ENCODE assay signal across 9 cellular contexts in genomic region chr1:77143529-77144121, GRCh38.
DNase-seq lines count a peak whose midpoint lies in the region; ATAC-seq, FAIRE-seq and TF ChIP-seq lines count a peak whose summit lies in the region.
"Had no signal": no experiment of that assay in that cellular context is flagged by ENCODE, and none has a peak within 500 bp of the region (broad histone marks: within the 10 kb centered on the region; RNA-seq: fewer than 3 reads in every experiment).

No MANE protein-coding gene starts in this region.

- H3K4me3 Mint-ChIP-seq in Calu3 (ENCODE audit: low read depth, unreplicated experiment): no peak overlapping the region

- DNase-seq in Calu3: no peak
- no peak for DNase-seq in LNCaP clone FGC (ENCODE audit: low read depth)
- no peak for DNase-seq in adrenal gland
- no peak for DNase-seq in lower lobe of right lung
- DNase-seq in foreskin melanocyte: no peak
- no peak for DNase-seq in activated CD4-positive, CD25-positive, alpha-beta regulatory T cell treated with anti-CD3 and anti-CD28 coated beads, Interleukin-2, amount 50 U/mL, for 72 hours
- no peak for DNase-seq in GM12892 (ENCODE audit: insufficient read length)
- DNase-seq: sigmoid colon had no signal

- no peak for FAIRE-seq in GM12892 (lab: Jason Lieb, UNC)

- no peaks in the 10 kb centered on the region for H3K36me3 ChIP-seq in adrenal gland (replicated peaks in 1 of 2)
- H3K36me3 ChIP-seq in lower lobe of right lung: no peaks in the 10 kb centered on the region
- H3K36me3 ChIP-seq: sigmoid colon had no signal

- H3K4me1 Mint-ChIP-seq in Calu3 (ENCODE audit: low read depth, unreplicated experiment): no peaks in the 10 kb centered on the region

- no peaks in the 10 kb centered on the region for H3K4me1 ChIP-seq in adrenal gland (replicated peaks in 1 of 2)
- no peaks in the 10 kb centered on the region for H3K4me1 ChIP-seq in lower lobe of right lung
- H3K4me1 ChIP-seq: sigmoid colon had no signal

- H3K36me3 Mint-ChIP-seq in Calu3 (ENCODE audit: insufficient read depth, unreplicated experiment): no peaks in the 10 kb centered on the region

- TF ChIP-seq POLR2A in adrenal gland (IDR thresholded peaks at IDR 0.05) (no peak), GM12892 (IDR thresholded peaks at IDR 0.05; ENCODE audit: low read depth, low read length) (no peak)

- intact Hi-C loops in Calu3 (cut with micrococcal nuclease; ENCODE audit: unreplicated experiment): loop anchor here (1.0 to 5.0 kb wide), 4 partner anchors 241 to 1236 kb away; no protein-coding TSS in a partner anchor
- intact Hi-C loops in adrenal gland (cut with DNase I): loop anchor here in 1 of 2 donors (10.0 kb wide), 1 partner anchor 391 kb away; no protein-coding TSS in a partner anchor
- intact Hi-C loops in lower lobe of right lung (cut with DNase I): no loop called here

- no peaks in the 10 kb centered on the region for H3K27me3 Mint-ChIP-seq in Calu3 (ENCODE audit: unreplicated experiment)

- no peak overlapping the region for H3K27ac ChIP-seq in adrenal gland
- no peak overlapping the region for H3K27ac ChIP-seq in lower lobe of right lung
- H3K27ac ChIP-seq: sigmoid colon had no signal

- CTCF ChIA-PET in Calu3 (lab: Charles Lee): interaction anchor here (0.6 to 1.2 kb wide), 2 partner anchors 989 to 1334 kb away, joined by 4 read pairs; no protein-coding TSS in a partner anchor

- H3K9me3 ChIP-seq in adrenal gland (replicated peaks in 1 of 3) (peaks cover 0 to 6% (median 0%) of the 10 kb centered on the region in 3 donors), lower lobe of right lung (no peaks in the 10 kb centered on the region)
- H3K9me3 ChIP-seq: sigmoid colon had no signal

- no peak overlapping the region for H3K27ac Mint-ChIP-seq in Calu3 (ENCODE audit: unreplicated experiment)

- H3K4me3 ChIP-seq in LNCaP clone FGC (ENCODE audit: low read depth, low read length) (no peak overlapping the region), adrenal gland (no peak overlapping the region), lower lobe of right lung (no peak overlapping the region)
- H3K4me3 ChIP-seq: sigmoid colon had no signal

- ATAC-seq in lower lobe of right lung: no peak
- no peak for ATAC-seq in GM21528 (IDR thresholded peaks at IDR 0.05; ENCODE audit: low FRiP score, unreplicated experiment)

- WGBS in adrenal gland, 4 donors: 55 to 62% (median 58%) methylated on average over 2 of the region's 2 CpGs

- peak; percentile 44 for TF ChIP-seq CTCF in Calu3 (IDR thresholded peaks at IDR 0.05; ENCODE audit: unreplicated experiment)
- TF ChIP-seq CTCF in LNCaP clone FGC (IDR thresholded peaks at IDR 0.05; ENCODE audit: control insufficient read depth, extremely low read depth, insufficient read depth): peak; percentile 44
- TF ChIP-seq CTCF in adrenal gland (IDR thresholded peaks at IDR 0.05): peak in 5 of 6 experiments; percentile 10 to 45 (median 22)
- peak; percentile 34 for TF ChIP-seq CTCF in lower lobe of right lung (IDR thresholded peaks at IDR 0.05)

- H3K9me3 Mint-ChIP-seq in Calu3 (ENCODE audit: low read depth, unreplicated experiment): no peaks in the 10 kb centered on the region

- no TSS peak for BruUV-seq in Calu3 (replicated peaks; lab: Mats Ljungman, UMichigan)

- no peaks in the 10 kb centered on the region for H3K27me3 ChIP-seq in adrenal gland
- H3K27me3 ChIP-seq in lower lobe of right lung (ENCODE audit: low read depth): no peaks in the 10 kb centered on the region
- H3K27me3 ChIP-seq: sigmoid colon had no signal
